ENCODE assay signal across 16 cellular contexts in the genomic region with DNA sequence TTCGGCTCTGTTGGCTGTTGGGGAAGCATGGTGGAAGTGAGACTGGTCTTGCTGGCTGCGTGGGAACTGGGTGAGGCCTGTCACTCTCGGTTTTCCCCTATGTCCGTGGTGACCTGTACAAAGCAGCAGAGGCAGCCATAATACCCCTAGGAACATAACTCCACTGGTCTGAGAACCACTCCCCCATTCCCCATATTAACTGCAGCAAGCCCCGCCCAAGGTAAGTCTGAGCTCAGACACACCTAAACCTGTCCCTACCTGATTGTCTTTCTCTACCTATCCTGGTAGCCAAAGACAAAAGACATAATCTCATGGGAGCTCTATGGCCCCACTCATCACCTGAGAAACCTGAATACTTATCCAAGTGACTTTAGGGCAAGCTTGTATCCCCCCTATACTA.
A peak's percentile ranks its signal among the peaks of the same experiment; 100 is the strongest.
DNase-seq lines count a peak whose midpoint lies in the region; ATAC-seq, FAIRE-seq and TF ChIP-seq lines count a peak whose summit lies in the region.
"Had no signal": no experiment of that assay in that cellular context is flagged by ENCODE, and none has a peak within 500 bp of the region (broad histone marks: within the 10 kb centered on the region; RNA-seq: fewer than 3 reads in every experiment).

No MANE protein-coding gene starts in this region.

- H3K18ac ChIP-seq in H1 (ENCODE audit: extremely low read depth, low read length), result no peak overlapping the region

- no peak overlapping the region for H3K56ac ChIP-seq in H1 (replicated peaks; ENCODE audit: insufficient read length, low read depth, low read length)

- no peaks in the 10 kb centered on the region for H3K4me1 Mint-ChIP-seq in T-helper 2 cell treated with Interferon-gamma antibody and Interleukin-4, amounts not matched to agents 5 μg/mL and 100 μg/mL, for 36 hours (ENCODE audit: low read depth)
- H3K4me1 Mint-ChIP-seq: B cell had no signal

- H3K36me3 ChIP-seq in H1 (ENCODE audit: control insufficient read depth in 2 of 4, insufficient read depth in 4 of 4, low read length in 3 of 4), result no peaks in the 10 kb centered on the region
- H3K36me3 ChIP-seq: BLaER1 treated with 17β-estradiol and CSF1 and Interleukin-3, amounts not matched to agents 10 nM and 100 nM had no signal

- 83% methylated on average over 5 of the region's 5 CpGs; no CpG with 5 or more reads in 1 of the 2 experiments for WGBS in H1 (ENCODE audit: extremely low coverage in 1 of 2, insufficient coverage in 1 of 2, insufficient read length in 1 of 2, insufficient replicate concordance in 2 of 2, low coverage in 1 of 2, low lambda C conversion rate in 2 of 2, missing lambda C conversion rate in 1 of 2), 2 experiments

- no peak overlapping the region for H3K4me3 Mint-ChIP-seq in T-helper 2 cell treated with Interferon-gamma antibody and Interleukin-4, amounts not matched to agents 5 μg/mL and 100 μg/mL, for 36 hours
- H3K4me3 Mint-ChIP-seq: B cell; CD8-positive, alpha-beta T cell; H9 had no signal

- H3K14ac ChIP-seq in H1 (ENCODE audit: insufficient read length), result no peak overlapping the region

- peak; percentile 13 for FAIRE-seq in HTR-8/SVneo (lab: Jason Lieb, UNC)
- no peak for FAIRE-seq in H1 (lab: Jason Lieb, UNC)
- FAIRE-seq: GM12878 had no signal

- no peaks in the 10 kb centered on the region for H3K4me1 ChIP-seq in H1 (replicated peaks in 1 of 4; ENCODE audit: control insufficient read depth in 3 of 4, insufficient read depth in 4 of 4, low read length in 3 of 4)
- H3K4me1 ChIP-seq: BLaER1 treated with 17β-estradiol and CSF1 and Interleukin-3, amounts not matched to agents 10 nM and 100 nM had no signal

- H4K8ac ChIP-seq in H1 (ENCODE audit: extremely low read depth, insufficient read depth, low read length), result no peak overlapping the region

- no peak for TF ChIP-seq EP300 in H1 (IDR thresholded peaks at IDR 0.05; ENCODE audit: borderline replicate concordance in 1 of 2, low read depth in 2 of 2, low read length in 2 of 2)

- CTCF ChIA-PET in H1 (lab: Charles Lee; ENCODE audit: partially characterized antibody), result interaction anchor here (1.2 kb wide), 2 partner anchors 46 to 79 kb away, joined by 3 read pairs; no protein-coding TSS in a partner anchor

- DNase-seq in HTR-8/SVneo (ENCODE audit: insufficient read length, low spot score), result no peak
- DNase-seq in H1 (ENCODE audit: low read depth in 1 of 2, low spot score in 2 of 2), result no peak
- no peak for DNase-seq in left colon
- no peak for DNase-seq in HUDEP-2 (lab: John Stamatoyannopoulos, UW; ENCODE audit: unreplicated experiment in 76 of 76)
- DNase-seq in T-helper 2 cell treated with Interferon-gamma antibody and Interleukin-4, amounts not matched to agents 5 μg/mL and 100 μg/mL, for 36 hours (ENCODE audit: low spot score), result no peak
- DNase-seq: CD8-positive, alpha-beta T cell; DMS 273 treated with DMSO at 0.1 percent for 48 hours; DMS53; DND-41; EL; GOT3; H9 had no signal

- no peak overlapping the region for H2BK20ac ChIP-seq in H1 (ENCODE audit: low read length)

- H3K4ac ChIP-seq in H1 (replicated peaks; ENCODE audit: insufficient read length, low read depth, low read length), result no peak overlapping the region

- H2BK5ac ChIP-seq in H1 (ENCODE audit: low read depth, low read length), result no peak overlapping the region

- no peak overlapping the region for H3K23ac ChIP-seq in H1 (ENCODE audit: insufficient read length)

- H3K4me2 ChIP-seq in H1 (ENCODE audit: insufficient read depth in 1 of 2, low read depth in 2 of 2, low read length in 2 of 2), result no peak overlapping the region
- H3K4me2 ChIP-seq: BLaER1 treated with 17β-estradiol and CSF1 and Interleukin-3, amounts not matched to agents 10 nM and 100 nM had no signal

- peaks cover 4 to 11% of the 10 kb centered on the region in 2 experiments; a peak in 2 of 4 replicates for H3K9me3 ChIP-seq in H1 (ENCODE audit: insufficient read depth in 2 of 2, low read depth in 1 of 2, low read length in 1 of 2)

- H2AFZ ChIP-seq in H1 (ENCODE audit: low read length), result 0 out of 2 replicates have a peak overlapping the region, but pooled peaks have one; percentile 33

- TF ChIP-seq POLR2A in H1 (IDR thresholded peaks at IDR 0.05; ENCODE audit: control extremely low read depth in 1 of 2, low read depth in 2 of 2, low read length in 2 of 2), result no peak

- no peak overlapping the region for H3K9ac ChIP-seq in H1 (replicated peaks in 1 of 4; ENCODE audit: extremely low read depth in 1 of 4, low read depth in 3 of 4, low read length in 3 of 4)
- H3K9ac ChIP-seq: BLaER1 treated with 17β-estradiol and CSF1 and Interleukin-3, amounts not matched to agents 10 nM and 100 nM had no signal

- H2BK15ac ChIP-seq in H1 (ENCODE audit: low read length), result no peak overlapping the region

- no peaks in the 10 kb centered on the region for H3K27me3 Mint-ChIP-seq in T-helper 2 cell treated with Interferon-gamma antibody and Interleukin-4, amounts not matched to agents 5 μg/mL and 100 μg/mL, for 36 hours (ENCODE audit: low read depth)

- H3K4me3 ChIP-seq in H1 (ENCODE audit: extremely low read depth in 1 of 4, insufficient read depth in 2 of 4, low read depth in 3 of 4, low read length in 4 of 4), result no peak overlapping the region
- H3K4me3 ChIP-seq: BLaER1 treated with 17β-estradiol and CSF1 and Interleukin-3, amounts not matched to agents 10 nM and 100 nM; GM12878 had no signal

- no peaks in the 10 kb centered on the region for H3K79me2 ChIP-seq in H1 (ENCODE audit: control insufficient read depth in 1 of 2, insufficient read depth in 2 of 2, low read length in 2 of 2)

- no peak overlapping the region for H3K27ac ChIP-seq in H1 (ENCODE audit: low read depth, low read length)
- H3K27ac ChIP-seq: BLaER1 treated with 17β-estradiol and CSF1 and Interleukin-3, amounts not matched to agents 10 nM and 100 nM had no signal

- H2BK12ac ChIP-seq in H1 (ENCODE audit: low read depth, low read length), result no peak overlapping the region

- H3K27ac Mint-ChIP-seq in T-helper 2 cell treated with Interferon-gamma antibody and Interleukin-4, amounts not matched to agents 5 μg/mL and 100 μg/mL, for 36 hours, result no peak overlapping the region
- H3K27ac Mint-ChIP-seq: B cell; CD8-positive, alpha-beta T cell had no signal

- H3K27me3 ChIP-seq in H1 (replicated peaks in 1 of 4; ENCODE audit: control insufficient read depth in 3 of 4, extremely low read depth in 1 of 4, insufficient read depth in 3 of 4, low read length in 3 of 4), result 0 out of 7 replicates have a peak, but pooled peaks cover 0 to 2% (median 0%) of the 10 kb centered on the region in 4 experiments
- H3K27me3 ChIP-seq: BLaER1 treated with 17β-estradiol and CSF1 and Interleukin-3, amounts not matched to agents 10 nM and 100 nM had no signal

- H3K79me1 ChIP-seq in H1 (ENCODE audit: low read depth, low read length), result no peaks in the 10 kb centered on the region

- H2BK120ac ChIP-seq in H1 (replicated peaks; ENCODE audit: low read depth, low read length), result no peak overlapping the region

- H4K91ac ChIP-seq in H1 (replicated peaks; ENCODE audit: insufficient read length, low read length), result no peak overlapping the region

- H3K9me3 Mint-ChIP-seq in T-helper 2 cell treated with Interferon-gamma antibody and Interleukin-4, amounts not matched to agents 5 μg/mL and 100 μg/mL, for 36 hours, result no peaks in the 10 kb centered on the region

- POLR2A ChIA-PET in H1 (lab: Charles Lee; ENCODE audit: partially characterized antibody), result no interaction called here

- ATAC-seq in left colon (peak; percentile 66), HG02623 (IDR thresholded peaks at IDR 0.05; ENCODE audit: unreplicated experiment) (no peak)
- ATAC-seq: CD8-positive, alpha-beta T cell; GM12878 had no signal

- H3K23me2 ChIP-seq in H1 (ENCODE audit: low read depth, low read length), result no peaks in the 10 kb centered on the region

- H3K36me3 Mint-ChIP-seq in T-helper 2 cell treated with Interferon-gamma antibody and Interleukin-4, amounts not matched to agents 5 μg/mL and 100 μg/mL, for 36 hours (ENCODE audit: low read depth), result no peaks in the 10 kb centered on the region
- H3K36me3 Mint-ChIP-seq: CD8-positive, alpha-beta T cell had no signal

- no peak overlapping the region for H4K5ac ChIP-seq in H1 (ENCODE audit: insufficient read length, low read depth, low read length)

- no peak for TF ChIP-seq CTCF in H1 (IDR thresholded peaks at IDR 0.05; ENCODE audit: control extremely low read depth in 1 of 3, insufficient read depth in 1 of 3, low read depth in 1 of 3, low read length in 3 of 3)

- intact Hi-C loops in left colon (cut with DNase I, micrococcal nuclease), result no loop called here

- no peak for TF ChIP-seq RAD21 in H1 (IDR thresholded peaks at IDR 0.05 in 1 of 2, conservative IDR thresholded peaks at IDR 0.05 in 1 of 2; ENCODE audit: low read depth in 2 of 2, low read length in 2 of 2)

- no peaks in the 10 kb centered on the region for H4K20me1 ChIP-seq in H1 (replicated peaks in 1 of 2; ENCODE audit: control insufficient read depth in 1 of 2, insufficient read depth in 2 of 2, low read length in 2 of 2)
- H4K20me1 ChIP-seq: BLaER1 treated with 17β-estradiol and CSF1 and Interleukin-3, amounts not matched to agents 10 nM and 100 nM had no signal

- no peak overlapping the region for H2AK5ac ChIP-seq in H1 (ENCODE audit: low read depth, low read length)

TF ChIP-seq in H1, 55 proteins besides CTCF, POLR2A, EP300 and RAD21:
- TF ChIP-seq NRF1 (IDR thresholded peaks at IDR 0.05; ENCODE audit: low read depth, low read length) (no peak), HDAC2 (IDR thresholded peaks at IDR 0.05; ENCODE audit: borderline replicate concordance in 1 of 2, low read depth in 2 of 2, low read length in 2 of 2) (no peak), CBX5 (IDR thresholded peaks at IDR 0.05; ENCODE audit: low read depth, low read length) (no peak), POLR2AphosphoS5 (IDR thresholded peaks at IDR 0.05; ENCODE audit: low read depth, low read length) (no peak), BACH1 (IDR thresholded peaks at IDR 0.05; ENCODE audit: low read length) (no peak), SIX5 (IDR thresholded peaks at IDR 0.05; ENCODE audit: low read depth, low read length) (no peak)
- TF ChIP-seq, protein P1, sequence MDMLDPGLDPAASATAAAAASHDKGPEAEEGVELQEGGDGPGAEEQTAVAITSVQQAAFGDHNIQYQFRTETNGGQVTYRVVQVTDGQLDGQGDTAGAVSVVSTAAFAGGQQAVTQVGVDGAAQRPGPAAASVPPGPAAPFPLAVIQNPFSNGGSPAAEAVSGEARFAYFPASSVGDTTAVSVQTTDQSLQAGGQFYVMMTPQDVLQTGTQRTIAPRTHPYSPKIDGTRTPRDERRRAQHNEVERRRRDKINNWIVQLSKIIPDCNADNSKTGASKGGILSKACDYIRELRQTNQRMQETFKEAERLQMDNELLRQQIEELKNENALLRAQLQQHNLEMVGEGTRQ (IDR thresholded peaks at IDR 0.05; ENCODE audit: low read length), result no peak
